ENCODE assay signal across 1 cellular context in the genomic region with DNA sequence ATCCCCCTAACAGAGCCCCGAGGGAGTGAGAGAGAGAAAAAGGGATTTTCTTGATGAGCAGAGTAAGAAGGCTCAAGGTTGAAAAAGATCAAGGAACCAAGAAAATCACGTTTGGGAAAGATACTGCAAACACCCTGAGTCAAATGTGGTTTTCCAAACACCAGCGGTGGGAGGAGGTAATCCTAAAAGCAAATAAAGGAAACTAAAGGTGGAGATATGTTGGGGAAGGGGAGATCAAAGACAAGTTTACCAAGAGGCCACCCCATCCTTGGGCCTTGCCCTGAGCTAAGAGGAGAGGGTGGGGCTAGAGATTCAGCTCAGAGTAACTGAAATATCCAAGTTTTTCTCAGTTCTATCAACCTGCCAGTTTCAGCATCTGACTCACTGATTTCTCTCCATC.
A peak's percentile ranks its signal among the peaks of the same experiment; 100 is the strongest.
TF ChIP-seq lines count a peak whose summit lies in the region.

No MANE protein-coding gene starts in this region.

TF ChIP-seq in HepG2, 621 proteins besides CTCF, POLR2A, EP300 and RAD21 (continued from another document and continues in another):
- TF ChIP-seq ZNF101 (CRISPR knock-in tag; IDR thresholded peaks at IDR 0.05; ENCODE audit: borderline replicate concordance, low read depth) = no peak
- TF ChIP-seq ZBTB8A (CRISPR knock-in tag; IDR thresholded peaks at IDR 0.05; ENCODE audit: borderline replicate concordance, low read depth) = no peak
- no peak for TF ChIP-seq XRCC5 (optimal IDR thresholded peaks at IDR 0.05; ENCODE audit: low read length)
- TF ChIP-seq, protein P1, sequence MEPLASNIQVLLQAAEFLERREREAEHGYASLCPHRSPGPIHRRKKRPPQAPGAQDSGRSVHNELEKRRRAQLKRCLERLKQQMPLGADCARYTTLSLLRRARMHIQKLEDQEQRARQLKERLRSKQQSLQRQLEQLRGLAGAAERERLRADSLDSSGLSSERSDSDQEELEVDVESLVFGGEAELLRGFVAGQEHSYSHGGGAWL (CRISPR knock-in tag; IDR thresholded peaks at IDR 0.05) = no peak
- TF ChIP-seq, protein P2, sequence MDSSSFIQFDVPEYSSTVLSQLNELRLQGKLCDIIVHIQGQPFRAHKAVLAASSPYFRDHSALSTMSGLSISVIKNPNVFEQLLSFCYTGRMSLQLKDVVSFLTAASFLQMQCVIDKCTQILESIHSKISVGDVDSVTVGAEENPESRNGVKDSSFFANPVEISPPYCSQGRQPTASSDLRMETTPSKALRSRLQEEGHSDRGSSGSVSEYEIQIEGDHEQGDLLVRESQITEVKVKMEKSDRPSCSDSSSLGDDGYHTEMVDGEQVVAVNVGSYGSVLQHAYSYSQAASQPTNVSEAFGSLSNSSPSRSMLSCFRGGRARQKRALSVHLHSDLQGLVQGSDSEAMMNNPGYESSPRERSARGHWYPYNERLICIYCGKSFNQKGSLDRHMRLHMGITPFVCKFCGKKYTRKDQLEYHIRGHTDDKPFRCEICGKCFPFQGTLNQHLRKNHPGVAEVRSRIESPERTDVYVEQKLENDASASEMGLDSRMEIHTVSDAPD (CRISPR knock-in tag; IDR thresholded peaks at IDR 0.05) = no peak
- TF ChIP-seq ZNF296 (CRISPR knock-in tag; conservative IDR thresholded peaks at IDR 0.05) = no peak
- TF ChIP-seq, protein P3, sequence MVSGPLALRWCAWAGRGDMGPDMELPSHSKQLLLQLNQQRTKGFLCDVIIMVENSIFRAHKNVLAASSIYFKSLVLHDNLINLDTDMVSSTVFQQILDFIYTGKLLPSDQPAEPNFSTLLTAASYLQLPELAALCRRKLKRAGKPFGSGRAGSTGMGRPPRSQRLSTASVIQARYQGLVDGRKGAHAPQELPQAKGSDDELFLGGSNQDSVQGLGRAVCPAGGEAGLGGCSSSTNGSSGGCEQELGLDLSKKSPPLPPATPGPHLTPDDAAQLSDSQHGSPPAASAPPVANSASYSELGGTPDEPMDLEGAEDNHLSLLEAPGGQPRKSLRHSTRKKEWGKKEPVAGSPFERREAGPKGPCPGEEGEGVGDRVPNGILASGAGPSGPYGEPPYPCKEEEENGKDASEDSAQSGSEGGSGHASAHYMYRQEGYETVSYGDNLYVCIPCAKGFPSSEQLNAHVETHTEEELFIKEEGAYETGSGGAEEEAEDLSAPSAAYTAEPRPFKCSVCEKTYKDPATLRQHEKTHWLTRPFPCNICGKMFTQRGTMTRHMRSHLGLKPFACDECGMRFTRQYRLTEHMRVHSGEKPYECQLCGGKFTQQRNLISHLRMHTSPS (CRISPR knock-in tag; IDR thresholded peaks at IDR 0.05; ENCODE audit: low read depth) = no peak
- no peak for TF ChIP-seq ZNF7 (CRISPR knock-in tag; IDR thresholded peaks at IDR 0.05)
- TF ChIP-seq ONECUT2 (CRISPR knock-in tag; IDR thresholded peaks at IDR 0.05) = no peak
- TF ChIP-seq ISX (CRISPR knock-in tag; conservative IDR thresholded peaks at IDR 0.05) = no peak
- TF ChIP-seq CBX2 (IDR thresholded peaks at IDR 0.05; ENCODE audit: low read depth, low read length) = no peak
- no peak for TF ChIP-seq CBX2 (CRISPR knock-in tag; IDR thresholded peaks at IDR 0.05; ENCODE audit: low read depth)
- TF ChIP-seq, protein P4, sequence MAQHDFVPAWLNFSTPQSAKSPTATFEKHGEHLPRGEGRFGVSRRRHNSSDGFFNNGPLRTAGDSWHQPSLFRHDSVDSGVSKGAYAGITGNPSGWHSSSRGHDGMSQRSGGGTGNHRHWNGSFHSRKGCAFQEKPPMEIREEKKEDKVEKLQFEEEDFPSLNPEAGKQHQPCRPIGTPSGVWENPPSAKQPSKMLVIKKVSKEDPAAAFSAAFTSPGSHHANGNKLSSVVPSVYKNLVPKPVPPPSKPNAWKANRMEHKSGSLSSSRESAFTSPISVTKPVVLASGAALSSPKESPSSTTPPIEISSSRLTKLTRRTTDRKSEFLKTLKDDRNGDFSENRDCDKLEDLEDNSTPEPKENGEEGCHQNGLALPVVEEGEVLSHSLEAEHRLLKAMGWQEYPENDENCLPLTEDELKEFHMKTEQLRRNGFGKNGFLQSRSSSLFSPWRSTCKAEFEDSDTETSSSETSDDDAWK (CRISPR knock-in tag; IDR thresholded peaks at IDR 0.05) = no peak
- TF ChIP-seq HHEX (CRISPR knock-in tag; IDR thresholded peaks at IDR 0.05) = no peak
- TF ChIP-seq SP2 (CRISPR knock-in tag; IDR thresholded peaks at IDR 0.05) = no peak
- TF ChIP-seq AGO1 (IDR thresholded peaks at IDR 0.05; ENCODE audit: low read depth, low read length, poor library complexity, severe bottlenecking) = no peak
- TF ChIP-seq, protein P5, sequence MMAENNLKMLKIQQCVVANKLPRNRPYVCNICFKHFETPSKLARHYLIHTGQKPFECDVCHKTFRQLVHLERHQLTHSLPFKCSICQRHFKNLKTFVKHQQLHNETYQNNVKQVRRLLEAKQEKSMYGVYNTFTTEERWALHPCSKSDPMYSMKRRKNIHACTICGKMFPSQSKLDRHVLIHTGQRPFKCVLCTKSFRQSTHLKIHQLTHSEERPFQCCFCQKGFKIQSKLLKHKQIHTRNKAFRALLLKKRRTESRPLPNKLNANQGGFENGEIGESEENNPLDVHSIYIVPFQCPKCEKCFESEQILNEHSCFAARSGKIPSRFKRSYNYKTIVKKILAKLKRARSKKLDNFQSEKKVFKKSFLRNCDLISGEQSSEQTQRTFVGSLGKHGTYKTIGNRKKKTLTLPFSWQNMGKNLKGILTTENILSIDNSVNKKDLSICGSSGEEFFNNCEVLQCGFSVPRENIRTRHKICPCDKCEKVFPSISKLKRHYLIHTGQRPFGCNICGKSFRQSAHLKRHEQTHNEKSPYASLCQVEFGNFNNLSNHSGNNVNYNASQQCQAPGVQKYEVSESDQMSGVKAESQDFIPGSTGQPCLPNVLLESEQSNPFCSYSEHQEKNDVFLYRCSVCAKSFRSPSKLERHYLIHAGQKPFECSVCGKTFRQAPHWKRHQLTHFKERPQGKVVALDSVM (CRISPR knock-in tag; IDR thresholded peaks at IDR 0.05) = no peak
- TF ChIP-seq, protein P6, sequence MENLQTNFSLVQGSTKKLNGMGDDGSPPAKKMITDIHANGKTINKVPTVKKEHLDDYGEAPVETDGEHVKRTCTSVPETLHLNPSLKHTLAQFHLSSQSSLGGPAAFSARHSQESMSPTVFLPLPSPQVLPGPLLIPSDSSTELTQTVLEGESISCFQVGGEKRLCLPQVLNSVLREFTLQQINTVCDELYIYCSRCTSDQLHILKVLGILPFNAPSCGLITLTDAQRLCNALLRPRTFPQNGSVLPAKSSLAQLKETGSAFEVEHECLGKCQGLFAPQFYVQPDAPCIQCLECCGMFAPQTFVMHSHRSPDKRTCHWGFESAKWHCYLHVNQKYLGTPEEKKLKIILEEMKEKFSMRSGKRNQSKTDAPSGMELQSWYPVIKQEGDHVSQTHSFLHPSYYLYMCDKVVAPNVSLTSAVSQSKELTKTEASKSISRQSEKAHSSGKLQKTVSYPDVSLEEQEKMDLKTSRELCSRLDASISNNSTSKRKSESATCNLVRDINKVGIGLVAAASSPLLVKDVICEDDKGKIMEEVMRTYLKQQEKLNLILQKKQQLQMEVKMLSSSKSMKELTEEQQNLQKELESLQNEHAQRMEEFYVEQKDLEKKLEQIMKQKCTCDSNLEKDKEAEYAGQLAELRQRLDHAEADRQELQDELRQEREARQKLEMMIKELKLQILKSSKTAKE (CRISPR knock-in tag; IDR thresholded peaks at IDR 0.05; ENCODE audit: borderline replicate concordance) = no peak
- no peak for TF ChIP-seq ATAD3A (CRISPR knock-in tag; IDR thresholded peaks at IDR 0.05)
- no peak for TF ChIP-seq MTA1 (CRISPR knock-in tag; IDR thresholded peaks at IDR 0.05; ENCODE audit: borderline replicate concordance)
- TF ChIP-seq, protein P7, sequence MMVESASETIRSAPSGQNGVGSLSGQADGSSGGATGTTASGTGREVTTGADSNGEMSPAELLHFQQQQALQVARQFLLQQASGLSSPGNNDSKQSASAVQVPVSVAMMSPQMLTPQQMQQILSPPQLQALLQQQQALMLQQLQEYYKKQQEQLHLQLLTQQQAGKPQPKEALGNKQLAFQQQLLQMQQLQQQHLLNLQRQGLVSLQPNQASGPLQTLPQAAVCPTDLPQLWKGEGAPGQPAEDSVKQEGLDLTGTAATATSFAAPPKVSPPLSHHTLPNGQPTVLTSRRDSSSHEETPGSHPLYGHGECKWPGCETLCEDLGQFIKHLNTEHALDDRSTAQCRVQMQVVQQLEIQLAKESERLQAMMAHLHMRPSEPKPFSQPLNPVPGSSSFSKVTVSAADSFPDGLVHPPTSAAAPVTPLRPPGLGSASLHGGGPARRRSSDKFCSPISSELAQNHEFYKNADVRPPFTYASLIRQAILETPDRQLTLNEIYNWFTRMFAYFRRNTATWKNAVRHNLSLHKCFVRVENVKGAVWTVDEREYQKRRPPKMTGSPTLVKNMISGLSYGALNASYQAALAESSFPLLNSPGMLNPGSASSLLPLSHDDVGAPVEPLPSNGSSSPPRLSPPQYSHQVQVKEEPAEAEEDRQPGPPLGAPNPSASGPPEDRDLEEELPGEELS (CRISPR knock-in tag; IDR thresholded peaks at IDR 0.05) = peak; percentile 36; the same call in 1 of the 2 replicates
- no peak for TF ChIP-seq ARNT2 (CRISPR knock-in tag; IDR thresholded peaks at IDR 0.05; ENCODE audit: low read depth)
- TF ChIP-seq, protein P8, sequence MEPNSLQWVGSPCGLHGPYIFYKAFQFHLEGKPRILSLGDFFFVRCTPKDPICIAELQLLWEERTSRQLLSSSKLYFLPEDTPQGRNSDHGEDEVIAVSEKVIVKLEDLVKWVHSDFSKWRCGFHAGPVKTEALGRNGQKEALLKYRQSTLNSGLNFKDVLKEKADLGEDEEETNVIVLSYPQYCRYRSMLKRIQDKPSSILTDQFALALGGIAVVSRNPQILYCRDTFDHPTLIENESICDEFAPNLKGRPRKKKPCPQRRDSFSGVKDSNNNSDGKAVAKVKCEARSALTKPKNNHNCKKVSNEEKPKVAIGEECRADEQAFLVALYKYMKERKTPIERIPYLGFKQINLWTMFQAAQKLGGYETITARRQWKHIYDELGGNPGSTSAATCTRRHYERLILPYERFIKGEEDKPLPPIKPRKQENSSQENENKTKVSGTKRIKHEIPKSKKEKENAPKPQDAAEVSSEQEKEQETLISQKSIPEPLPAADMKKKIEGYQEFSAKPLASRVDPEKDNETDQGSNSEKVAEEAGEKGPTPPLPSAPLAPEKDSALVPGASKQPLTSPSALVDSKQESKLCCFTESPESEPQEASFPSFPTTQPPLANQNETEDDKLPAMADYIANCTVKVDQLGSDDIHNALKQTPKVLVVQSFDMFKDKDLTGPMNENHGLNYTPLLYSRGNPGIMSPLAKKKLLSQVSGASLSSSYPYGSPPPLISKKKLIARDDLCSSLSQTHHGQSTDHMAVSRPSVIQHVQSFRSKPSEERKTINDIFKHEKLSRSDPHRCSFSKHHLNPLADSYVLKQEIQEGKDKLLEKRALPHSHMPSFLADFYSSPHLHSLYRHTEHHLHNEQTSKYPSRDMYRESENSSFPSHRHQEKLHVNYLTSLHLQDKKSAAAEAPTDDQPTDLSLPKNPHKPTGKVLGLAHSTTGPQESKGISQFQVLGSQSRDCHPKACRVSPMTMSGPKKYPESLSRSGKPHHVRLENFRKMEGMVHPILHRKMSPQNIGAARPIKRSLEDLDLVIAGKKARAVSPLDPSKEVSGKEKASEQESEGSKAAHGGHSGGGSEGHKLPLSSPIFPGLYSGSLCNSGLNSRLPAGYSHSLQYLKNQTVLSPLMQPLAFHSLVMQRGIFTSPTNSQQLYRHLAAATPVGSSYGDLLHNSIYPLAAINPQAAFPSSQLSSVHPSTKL (CRISPR knock-in tag; IDR thresholded peaks at IDR 0.05) = peak; percentile 40
- TF ChIP-seq SOX13 (IDR thresholded peaks at IDR 0.05) = no peak
- TF ChIP-seq SOX13 (CRISPR knock-in tag; conservative IDR thresholded peaks at IDR 0.05 in 1 of 2, IDR thresholded peaks at IDR 0.05 in 1 of 2) = peak in 1 of 2 experiments; percentile 31; a peak in 1 of 4 replicates
- TF ChIP-seq ZNF616 (CRISPR knock-in tag; IDR thresholded peaks at IDR 0.05; ENCODE audit: low read depth) = no peak
- TF ChIP-seq ZNF790 (CRISPR knock-in tag; IDR thresholded peaks at IDR 0.05; ENCODE audit: borderline replicate concordance) = no peak
- TF ChIP-seq ZNF501 (CRISPR knock-in tag; IDR thresholded peaks at IDR 0.05) = no peak
- TF ChIP-seq, protein P9, sequence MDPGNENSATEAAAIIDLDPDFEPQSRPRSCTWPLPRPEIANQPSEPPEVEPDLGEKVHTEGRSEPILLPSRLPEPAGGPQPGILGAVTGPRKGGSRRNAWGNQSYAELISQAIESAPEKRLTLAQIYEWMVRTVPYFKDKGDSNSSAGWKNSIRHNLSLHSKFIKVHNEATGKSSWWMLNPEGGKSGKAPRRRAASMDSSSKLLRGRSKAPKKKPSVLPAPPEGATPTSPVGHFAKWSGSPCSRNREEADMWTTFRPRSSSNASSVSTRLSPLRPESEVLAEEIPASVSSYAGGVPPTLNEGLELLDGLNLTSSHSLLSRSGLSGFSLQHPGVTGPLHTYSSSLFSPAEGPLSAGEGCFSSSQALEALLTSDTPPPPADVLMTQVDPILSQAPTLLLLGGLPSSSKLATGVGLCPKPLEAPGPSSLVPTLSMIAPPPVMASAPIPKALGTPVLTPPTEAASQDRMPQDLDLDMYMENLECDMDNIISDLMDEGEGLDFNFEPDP (CRISPR knock-in tag; conservative IDR thresholded peaks at IDR 0.05) = no peak
- no peak for TF ChIP-seq SCMH1 (CRISPR knock-in tag; IDR thresholded peaks at IDR 0.05; ENCODE audit: borderline replicate concordance)
- TF ChIP-seq, protein P10, sequence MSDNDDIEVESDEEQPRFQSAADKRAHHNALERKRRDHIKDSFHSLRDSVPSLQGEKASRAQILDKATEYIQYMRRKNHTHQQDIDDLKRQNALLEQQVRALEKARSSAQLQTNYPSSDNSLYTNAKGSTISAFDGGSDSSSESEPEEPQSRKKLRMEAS (IDR thresholded peaks at IDR 0.05) = no peak
- TF ChIP-seq, protein P11, sequence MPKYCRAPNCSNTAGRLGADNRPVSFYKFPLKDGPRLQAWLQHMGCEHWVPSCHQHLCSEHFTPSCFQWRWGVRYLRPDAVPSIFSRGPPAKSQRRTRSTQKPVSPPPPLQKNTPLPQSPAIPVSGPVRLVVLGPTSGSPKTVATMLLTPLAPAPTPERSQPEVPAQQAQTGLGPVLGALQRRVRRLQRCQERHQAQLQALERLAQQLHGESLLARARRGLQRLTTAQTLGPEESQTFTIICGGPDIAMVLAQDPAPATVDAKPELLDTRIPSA (CRISPR knock-in tag; IDR thresholded peaks at IDR 0.05; ENCODE audit: borderline replicate concordance) = no peak
- TF ChIP-seq GATAD2A (CRISPR knock-in tag; IDR thresholded peaks at IDR 0.05) = peak; percentile 52; the same call in 1 of the 2 replicates
- TF ChIP-seq CBX1 (IDR thresholded peaks at IDR 0.05; ENCODE audit: low read depth) = no peak
- TF ChIP-seq PAX8 (CRISPR knock-in tag; IDR thresholded peaks at IDR 0.05; ENCODE audit: borderline replicate concordance) = no peak
- TF ChIP-seq ZMYM4 (CRISPR knock-in tag; IDR thresholded peaks at IDR 0.05) = peak; percentile 71
- no peak for TF ChIP-seq ZNF543 (CRISPR knock-in tag; IDR thresholded peaks at IDR 0.05)
- TF ChIP-seq, protein P12, sequence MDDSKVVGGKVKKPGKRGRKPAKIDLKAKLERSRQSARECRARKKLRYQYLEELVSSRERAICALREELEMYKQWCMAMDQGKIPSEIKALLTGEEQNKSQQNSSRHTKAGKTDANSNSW (CRISPR knock-in tag; IDR thresholded peaks at IDR 0.05; ENCODE audit: borderline replicate concordance) = no peak
- TF ChIP-seq, protein P13, sequence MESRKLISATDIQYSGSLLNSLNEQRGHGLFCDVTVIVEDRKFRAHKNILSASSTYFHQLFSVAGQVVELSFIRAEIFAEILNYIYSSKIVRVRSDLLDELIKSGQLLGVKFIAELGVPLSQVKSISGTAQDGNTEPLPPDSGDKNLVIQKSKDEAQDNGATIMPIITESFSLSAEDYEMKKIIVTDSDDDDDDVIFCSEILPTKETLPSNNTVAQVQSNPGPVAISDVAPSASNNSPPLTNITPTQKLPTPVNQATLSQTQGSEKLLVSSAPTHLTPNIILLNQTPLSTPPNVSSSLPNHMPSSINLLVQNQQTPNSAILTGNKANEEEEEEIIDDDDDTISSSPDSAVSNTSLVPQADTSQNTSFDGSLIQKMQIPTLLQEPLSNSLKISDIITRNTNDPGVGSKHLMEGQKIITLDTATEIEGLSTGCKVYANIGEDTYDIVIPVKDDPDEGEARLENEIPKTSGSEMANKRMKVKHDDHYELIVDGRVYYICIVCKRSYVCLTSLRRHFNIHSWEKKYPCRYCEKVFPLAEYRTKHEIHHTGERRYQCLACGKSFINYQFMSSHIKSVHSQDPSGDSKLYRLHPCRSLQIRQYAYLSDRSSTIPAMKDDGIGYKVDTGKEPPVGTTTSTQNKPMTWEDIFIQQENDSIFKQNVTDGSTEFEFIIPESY (CRISPR knock-in tag; IDR thresholded peaks at IDR 0.05) = no peak
